In the genomic region with DNA sequence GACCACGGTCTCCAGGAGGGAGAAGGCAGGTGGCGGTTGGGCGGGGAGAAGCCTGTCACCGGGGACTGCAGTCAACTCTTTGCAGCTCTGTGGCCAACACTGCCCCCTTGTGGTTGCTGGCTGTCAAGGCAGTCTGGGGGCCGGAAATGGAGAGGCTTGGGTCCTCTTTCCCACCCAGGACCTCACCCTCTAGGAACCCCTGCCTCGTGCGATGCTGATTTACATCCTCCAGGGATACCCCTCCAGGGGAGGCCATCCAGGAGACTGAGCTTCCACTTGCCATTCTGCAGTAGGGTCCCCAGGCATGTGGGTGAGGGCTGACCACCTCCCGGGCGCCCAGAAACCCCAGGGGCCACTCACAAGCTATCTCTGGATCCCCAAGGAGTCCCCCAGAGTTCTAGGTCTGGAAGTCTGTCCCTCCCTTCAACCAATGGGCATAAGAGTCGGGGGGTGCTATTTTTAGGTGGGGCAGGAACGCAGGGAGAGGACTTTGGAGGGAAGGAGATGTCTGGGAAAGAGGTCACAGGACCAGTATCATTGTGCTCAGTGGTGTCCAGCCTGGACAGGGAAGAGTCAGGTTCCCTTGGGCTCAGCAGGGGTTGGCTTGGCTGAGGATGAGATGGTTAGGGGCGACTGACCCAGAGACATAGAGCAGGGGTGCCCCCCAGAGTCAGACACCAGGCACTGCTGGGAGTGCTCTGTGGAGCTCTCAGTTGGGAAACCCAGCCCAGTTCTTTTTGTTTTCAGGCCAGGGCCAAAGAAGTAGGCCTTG, we compare ENCODE assay signal across 8 cellular contexts. TPM values are rescaled to one million over a fixed set of nuclear protein-coding genes. Genes with fewer than 3 reads are reported as not detected.
A peak's percentile ranks its signal among the peaks of the same experiment; 100 is the strongest.
DNase-seq lines count a peak whose midpoint lies in the region; ATAC-seq and TF ChIP-seq lines count a peak whose summit lies in the region.

No MANE protein-coding gene starts in this region.

- TF ChIP-seq CTCF in AG09309 (IDR thresholded peaks at IDR 0.05; ENCODE audit: control insufficient read depth, insufficient read depth, low read depth, low read length, missing control alignments) = peak; percentile 98

- no peak overlapping the region for H3K27ac ChIP-seq in mesendoderm (ENCODE audit: low read depth, low read length)

- H3K4me2 ChIP-seq in mesendoderm (ENCODE audit: low read length) = no peak overlapping the region

- H3K9me3 Mint-ChIP-seq in activated CD4-positive, alpha-beta memory T cell treated with anti-CD3 and anti-CD28 coated beads, Interleukin-2, amount 10 ng/mL, durations not matched to agents 7 days and 5 days = no peaks in the 10 kb centered on the region

- H3K27me3 Mint-ChIP-seq in activated CD4-positive, alpha-beta memory T cell treated with anti-CD3 and anti-CD28 coated beads, Interleukin-2, amount 10 ng/mL, durations not matched to agents 7 days and 5 days = no peaks in the 10 kb centered on the region

- no peak for DNase-seq in AG09309 (ENCODE audit: low read depth)
- DNase-seq in NCI-H82 (lab: John Stamatoyannopoulos, UW) = peak; percentile 92
- DNase-seq in activated CD4-positive, alpha-beta memory T cell treated with anti-CD3 and anti-CD28 coated beads, Interleukin-2, amount 10 ng/mL, durations not matched to agents 7 days and 5 days = peak; percentile 92
- DNase-seq in ecto neural progenitor cell (ENCODE audit: low spot score) = peak; percentile 93
- DNase-seq in mesendoderm = peak; percentile 93
- DNase-seq in stimulated activated CD8-positive, alpha-beta memory T cell treated with anti-CD3 and anti-CD28 coated beads, Interleukin-12 subunit alpha, Interleukin-12 subunit beta, amount 100 ng/mL, for 24 hours (ENCODE audit: extremely low read depth) = peak; percentile 70

- CTCF ChIA-PET in activated CD4-positive, alpha-beta memory T cell treated with anti-CD3 and anti-CD28 coated beads, Interleukin-2, amount 10 ng/mL, durations not matched to agents 7 days and 5 days (lab: Charles Lee) = interaction anchor here (0.5 to 17.9 kb wide), 59 partner anchors 9 to 502 kb away, joined by 3 to 779 read pairs (median 4); a partner anchor contains a TSS

- no peaks in the 10 kb centered on the region for H3K27me3 ChIP-seq in mesendoderm (ENCODE audit: insufficient read depth, low read length, poor library complexity)

- H3K4me3 Mint-ChIP-seq in activated CD4-positive, alpha-beta memory T cell treated with anti-CD3 and anti-CD28 coated beads, Interleukin-2, amount 10 ng/mL, durations not matched to agents 7 days and 5 days = peak overlapping the region; percentile 48

- H3K4me1 ChIP-seq in mesendoderm (ENCODE audit: control insufficient read depth, low read depth, low read length) = no peaks in the 10 kb centered on the region

- no peak overlapping the region for H3K4ac ChIP-seq in mesendoderm (ENCODE audit: low read depth, low read length)

- peaks cover 22% of the 10 kb centered on the region for H3K4me1 Mint-ChIP-seq in activated CD4-positive, alpha-beta memory T cell treated with anti-CD3 and anti-CD28 coated beads, Interleukin-2, amount 10 ng/mL, durations not matched to agents 7 days and 5 days

- no peak overlapping the region for H3K9ac ChIP-seq in mesendoderm (ENCODE audit: low read length)

- peak overlapping the region; percentile 58 for H3K56ac ChIP-seq in mesendoderm (ENCODE audit: low read length)

- ATAC-seq in GM19025 (IDR thresholded peaks at IDR 0.05; ENCODE audit: low read depth, unreplicated experiment) = peak; percentile 56
- peak; percentile 63 for ATAC-seq in HG03565 (IDR thresholded peaks at IDR 0.05; ENCODE audit: unreplicated experiment)

- H3K23ac ChIP-seq in mesendoderm (ENCODE audit: low read length) = no peak overlapping the region

- no peak overlapping the region for H2AK5ac ChIP-seq in mesendoderm (ENCODE audit: low read length)

- no CpG with 5 or more reads among the region's 12 CpGs for WGBS in mesendoderm (ENCODE audit: extremely low coverage, insufficient coverage, low lambda C conversion rate)

- no peak overlapping the region; the same call in 1 of the 2 replicates for H3K4me3 ChIP-seq in AG09309 (ENCODE audit: control insufficient read depth, low read depth, low read length)
- no peak overlapping the region for H3K4me3 ChIP-seq in mesendoderm (ENCODE audit: low read length)

- POLR2A ChIA-PET in activated CD4-positive, alpha-beta memory T cell treated with anti-CD3 and anti-CD28 coated beads, Interleukin-2, amount 10 ng/mL, durations not matched to agents 7 days and 5 days (lab: Charles Lee) = interaction anchor here (0.7 to 5.2 kb wide), 17 partner anchors 9 to 270 kb away, joined by 3 to 54 read pairs (median 7); a partner anchor contains a TSS

- H4K8ac ChIP-seq in mesendoderm (ENCODE audit: low read depth, low read length) = no peak overlapping the region

- no peak overlapping the region for H4K5ac ChIP-seq in mesendoderm (ENCODE audit: low read length)

- no peaks in the 10 kb centered on the region for H3K79me2 ChIP-seq in mesendoderm (ENCODE audit: control insufficient read depth, insufficient read depth, low read length)

- H3K79me1 ChIP-seq in mesendoderm (ENCODE audit: low read length) = no peaks in the 10 kb centered on the region

- H3K36me3 Mint-ChIP-seq in activated CD4-positive, alpha-beta memory T cell treated with anti-CD3 and anti-CD28 coated beads, Interleukin-2, amount 10 ng/mL, durations not matched to agents 7 days and 5 days (ENCODE audit: low read depth) = no peaks in the 10 kb centered on the region

- no peaks in the 10 kb centered on the region for H3K36me3 ChIP-seq in mesendoderm (ENCODE audit: control insufficient read depth, insufficient read depth, low read length)

- peak overlapping the region; percentile 7 for H3K18ac ChIP-seq in mesendoderm (ENCODE audit: low read length)

- H2BK5ac ChIP-seq in mesendoderm (ENCODE audit: low read length) = no peak overlapping the region

- H2BK120ac ChIP-seq in mesendoderm (ENCODE audit: low read depth, low read length) = no peak overlapping the region

- H3K27ac Mint-ChIP-seq in activated CD4-positive, alpha-beta memory T cell treated with anti-CD3 and anti-CD28 coated beads, Interleukin-2, amount 10 ng/mL, durations not matched to agents 7 days and 5 days = peak overlapping the region; percentile 90

- no peak overlapping the region for H2BK15ac ChIP-seq in mesendoderm (replicated peaks; ENCODE audit: low read depth)

RNA-seq across cellular contexts. Expression of a gene that starts 7.1 kb away (rescaled TPM):
- under 1 TPM in 1 of 2 experiments, not detected in 1; 0.53 TPM for total RNA-seq in activated CD4-positive, alpha-beta memory T cell treated with anti-CD3 and anti-CD28 coated beads, Interleukin-2, amount 10 ng/mL, durations not matched to agents 7 days and 5 days
- polyA plus RNA-seq in mesendoderm (2013, experiment 1 of 2) = 0.10 TPM
- polyA plus RNA-seq in mesendoderm (2013, experiment 2 of 2) = 0.08 TPM

RNA-seq across cellular contexts. Expression of a gene that starts 15.9 kb away (rescaled TPM):
- total RNA-seq in activated CD4-positive, alpha-beta memory T cell treated with anti-CD3 and anti-CD28 coated beads, Interleukin-2, amount 10 ng/mL, durations not matched to agents 7 days and 5 days = 1 to 10 TPM; 9.4 to 9.6 TPM
- 6.2 TPM for polyA plus RNA-seq in mesendoderm (2013, experiment 1 of 2)
- 6.5 TPM for polyA plus RNA-seq in mesendoderm (2013, experiment 2 of 2)

RNA-seq across cellular contexts. Expression of a gene that starts 23.0 kb away (rescaled TPM):
- total RNA-seq in activated CD4-positive, alpha-beta memory T cell treated with anti-CD3 and anti-CD28 coated beads, Interleukin-2, amount 10 ng/mL, durations not matched to agents 7 days and 5 days = 1 to 10 TPM; 1.2 to 1.3 TPM
- polyA plus RNA-seq in mesendoderm (2013, experiment 1 of 2) = 0.56 TPM
- 0.48 TPM for polyA plus RNA-seq in mesendoderm (2013, experiment 2 of 2)

RNA-seq across cellular contexts. Expression of a gene that starts 38.7 kb away (rescaled TPM):
- total RNA-seq in activated CD4-positive, alpha-beta memory T cell treated with anti-CD3 and anti-CD28 coated beads, Interleukin-2, amount 10 ng/mL, durations not matched to agents 7 days and 5 days = 10 to 100 TPM; 19.5 to 21.4 TPM
- polyA plus RNA-seq in mesendoderm (2013, experiment 1 of 2) = 1.7 TPM
- polyA plus RNA-seq in mesendoderm (2013, experiment 2 of 2) = 1.4 TPM

RNA-seq across cellular contexts. Expression of a gene that starts 48.8 kb away (rescaled TPM):
- 1 to 10 TPM; 7.0 to 7.6 TPM for total RNA-seq in activated CD4-positive, alpha-beta memory T cell treated with anti-CD3 and anti-CD28 coated beads, Interleukin-2, amount 10 ng/mL, durations not matched to agents 7 days and 5 days
- polyA plus RNA-seq in mesendoderm (2013, experiment 1 of 2) = 8.0 TPM
- 8.2 TPM for polyA plus RNA-seq in mesendoderm (2013, experiment 2 of 2)
